ENCODE assay signal across 8 cellular contexts in genomic region chr11:75873417-75874148, GRCh38. TPM values are rescaled to one million over a fixed set of nuclear protein-coding genes. Genes with fewer than 3 reads are reported as not detected.
A peak's percentile ranks its signal among the peaks of the same experiment; 100 is the strongest.
DNase-seq lines count a peak whose midpoint lies in the region; ATAC-seq and TF ChIP-seq lines count a peak whose summit lies in the region.

No MANE protein-coding gene starts in this region.

- CTCF ChIA-PET in GM10248 (lab: Yijun Ruan, JAX) = interaction anchor here (0.9 to 12.0 kb wide), 11 partner anchors 9 to 279 kb away, joined by 3 to 167 read pairs (median 5); no protein-coding TSS in a partner anchor

- H3K4me1 Mint-ChIP-seq in dendritic cell treated with granulocyte-macrophage colony-stimulating factor and Interleukin-4, amounts not matched to agents 40 ng/mL and 50 ng/mL, for 4 days (ENCODE audit: low read depth) = peaks cover 70% of the 10 kb centered on the region

- DNase-seq in GM10248 (ENCODE audit: extremely low spot score) (peak; percentile 52), dedifferentiated amniotic fluid mesenchymal stem cell (ENCODE audit: extremely low spot score) (no peak), DMS 273 (lab: John Stamatoyannopoulos, UW; ENCODE audit: unreplicated experiment) (no peak), SHP77 (lab: John Stamatoyannopoulos, UW) (no peak), A172 (ENCODE audit: low spot score) (no peak)

- TF ChIP-seq CTCF in GM10248 (IDR thresholded peaks at IDR 0.05; ENCODE audit: control extremely low read depth, extremely low read depth, low read depth, missing control alignments) = no peak

- H3K27me3 Mint-ChIP-seq in dendritic cell treated with granulocyte-macrophage colony-stimulating factor and Interleukin-4, amounts not matched to agents 40 ng/mL and 50 ng/mL, for 4 days = no peaks in the 10 kb centered on the region

- peaks cover 29% of the 10 kb centered on the region for H3K36me3 Mint-ChIP-seq in dendritic cell treated with granulocyte-macrophage colony-stimulating factor and Interleukin-4, amounts not matched to agents 40 ng/mL and 50 ng/mL, for 4 days (ENCODE audit: low read depth)

- intact Hi-C loops in dendritic cell treated with granulocyte-macrophage colony-stimulating factor and Interleukin-4, amounts not matched to agents 40 ng/mL and 50 ng/mL, for 4 days (cut with micrococcal nuclease) = loop anchor here (5.0 kb wide), 1 partner anchor 166 kb away; no protein-coding TSS in a partner anchor

- peak overlapping the region; percentile 70 for H3K4me3 Mint-ChIP-seq in dendritic cell treated with granulocyte-macrophage colony-stimulating factor and Interleukin-4, amounts not matched to agents 40 ng/mL and 50 ng/mL, for 4 days

- ATAC-seq in GM19468 (IDR thresholded peaks at IDR 0.05; ENCODE audit: extremely low read depth, unreplicated experiment) (peak; percentile 40), HG03378 (IDR thresholded peaks at IDR 0.05; ENCODE audit: unreplicated experiment) (peak; percentile 60)

- H3K27ac Mint-ChIP-seq in dendritic cell treated with granulocyte-macrophage colony-stimulating factor and Interleukin-4, amounts not matched to agents 40 ng/mL and 50 ng/mL, for 4 days = peak overlapping the region; percentile 93

- H3K9me3 Mint-ChIP-seq in dendritic cell treated with granulocyte-macrophage colony-stimulating factor and Interleukin-4, amounts not matched to agents 40 ng/mL and 50 ng/mL, for 4 days = no peaks in the 10 kb centered on the region

- POLR2A ChIA-PET in GM10248 (lab: Yijun Ruan, JAX) = interaction anchor here (0.6 to 1.5 kb wide), 4 partner anchors 13 to 56 kb away, joined by 3 to 5 read pairs (median 4); no protein-coding TSS in a partner anchor

RNA-seq across cellular contexts. Expression of gene UVRAG, which starts 58.6 kb away (rescaled TPM):
- 19.3 and 21.8 TPM in 2 replicates for total RNA-seq in A172 (2014; rRNA removed; shearing (Covaris generic))
